Comparison of ENCODE assay signal across 8 cellular contexts in genomic region chr1:154220970-154221814, GRCh38. TPM values are rescaled to one million over a fixed set of nuclear protein-coding genes. Genes with fewer than 3 reads are reported as not detected.
DNase-seq lines count a peak whose midpoint lies in the region; ATAC-seq lines count a peak whose summit lies in the region.

No MANE protein-coding gene starts in this region.

- CTCF ChIA-PET in activated CD4-positive, alpha-beta memory T cell treated with anti-CD3 and anti-CD28 coated beads for 36 hours (lab: Charles Lee), result interaction anchor here (1.0 to 2.4 kb wide), 6 partner anchors 22 to 114 kb away, joined by 3 to 11 read pairs (median 5); partner anchors contain the start of gene HAX1

- POLR2A ChIA-PET in activated CD4-positive, alpha-beta memory T cell treated with anti-CD3 and anti-CD28 coated beads for 36 hours (lab: Charles Lee), result interaction anchor here (0.6 to 3.9 kb wide), 10 partner anchors 8 to 1103 kb away, joined by 3 to 21 read pairs (median 4); partner anchors contain the start of gene SLC39A1

- no peaks in the 10 kb centered on the region for H3K9me3 ChIP-seq in ectodermal cell (ENCODE audit: control insufficient read depth, low read length)

- intact Hi-C loops in activated CD4-positive, alpha-beta memory T cell treated with anti-CD3 and anti-CD28 coated beads for 36 hours (cut with micrococcal nuclease), result loop anchor here (1.0 to 5.0 kb wide), 4 partner anchors 38 to 299 kb away; partner anchors contain the start of genes GATAD2B, HAX1 and RPS27

- H3K4me1 Mint-ChIP-seq in activated CD4-positive, alpha-beta memory T cell treated with anti-CD3 and anti-CD28 coated beads for 36 hours (ENCODE audit: low read depth), result peaks cover 70% of the 10 kb centered on the region
- peaks cover 51% of the 10 kb centered on the region for H3K4me1 Mint-ChIP-seq in memory B cell

- H3K27ac Mint-ChIP-seq in activated CD4-positive, alpha-beta memory T cell treated with anti-CD3 and anti-CD28 coated beads for 36 hours, result peak overlapping the region; percentile 94
- peak overlapping the region; percentile 95 for H3K27ac Mint-ChIP-seq in memory B cell

- peaks cover 2% of the 10 kb centered on the region for H3K27me3 Mint-ChIP-seq in activated CD4-positive, alpha-beta memory T cell treated with anti-CD3 and anti-CD28 coated beads for 36 hours
- no peaks in the 10 kb centered on the region for H3K27me3 Mint-ChIP-seq in memory B cell

- H3K36me3 ChIP-seq in ectodermal cell (ENCODE audit: control insufficient read depth, insufficient read depth, low read length), result peaks cover 17% of the 10 kb centered on the region

- H3K4me1 ChIP-seq in ectodermal cell (ENCODE audit: control insufficient read depth, insufficient read depth, low read length), result peaks cover 12% of the 10 kb centered on the region

- peaks cover 4% of the 10 kb centered on the region for H3K9me3 Mint-ChIP-seq in activated CD4-positive, alpha-beta memory T cell treated with anti-CD3 and anti-CD28 coated beads for 36 hours
- no peaks in the 10 kb centered on the region for H3K9me3 Mint-ChIP-seq in memory B cell

- 0 to 1% methylated on average over 52 to 56 of the region's 59 CpGs for WGBS in ectodermal cell, 2 experiments

- peak overlapping the region; percentile 99 for H3K4me3 ChIP-seq in ectodermal cell (ENCODE audit: insufficient read depth, low read depth, low read length)

- H3K27ac ChIP-seq in ectodermal cell (ENCODE audit: insufficient read depth, low read depth, low read length, poor library complexity, severe bottlenecking), result peak overlapping the region; percentile 85

- peaks cover 56% of the 10 kb centered on the region for H3K36me3 Mint-ChIP-seq in activated CD4-positive, alpha-beta memory T cell treated with anti-CD3 and anti-CD28 coated beads for 36 hours
- H3K36me3 Mint-ChIP-seq in memory B cell, result peaks cover 18% of the 10 kb centered on the region

- peak overlapping the region; percentile 90 for H3K4me3 Mint-ChIP-seq in activated CD4-positive, alpha-beta memory T cell treated with anti-CD3 and anti-CD28 coated beads for 36 hours
- peak overlapping the region; percentile 90 for H3K4me3 Mint-ChIP-seq in memory B cell

- H3K27me3 ChIP-seq in ectodermal cell (ENCODE audit: control insufficient read depth, insufficient read depth, low read length, poor library complexity, severe bottlenecking), result no peaks in the 10 kb centered on the region

- peak; percentile 21 for ATAC-seq in GM21737 (IDR thresholded peaks at IDR 0.05; ENCODE audit: unreplicated experiment)
- peak; percentile 47 for ATAC-seq in memory B cell (ENCODE audit: low read depth)
- ATAC-seq in GM18870 (IDR thresholded peaks at IDR 0.05; ENCODE audit: unreplicated experiment), result no peak

- peak; percentile 54 for DNase-seq in Daoy (ENCODE audit: low read depth)
- peak; percentile 26 for DNase-seq in NCI-H1048 (lab: John Stamatoyannopoulos, UW)
- DNase-seq in activated CD4-positive, alpha-beta memory T cell treated with anti-CD3 and anti-CD28 coated beads for 36 hours, result peak; percentile 77
- peak; percentile 71 to 72 for DNase-seq in memory B cell (ENCODE audit: low spot score in 2 of 2)
- peak; percentile 65 for DNase-seq in stimulated activated CD8-positive, alpha-beta memory T cell treated with anti-CD3 and anti-CD28 coated beads, Interleukin-12 subunit alpha, Interleukin-12 subunit beta, amount 100 ng/mL, for 4 hours (ENCODE audit: low read depth)

RNA-seq across cellular contexts. Expression of gene UBAP2L, which starts 0.4 kb away (rescaled TPM):
- 98.6 and 105 TPM in 2 replicates for total RNA-seq in Daoy (2014; rRNA removed; shearing (Covaris generic))
- 100 to 1,000 TPM; 180 to 183 TPM for total RNA-seq in activated CD4-positive, alpha-beta memory T cell treated with anti-CD3 and anti-CD28 coated beads for 36 hours
- 241 TPM for polyA plus RNA-seq in ectodermal cell (2013, experiment 1 of 4)
- polyA plus RNA-seq in ectodermal cell (2013, experiment 2 of 4), result 241 TPM
- 144 TPM for polyA plus RNA-seq in ectodermal cell (2013, experiment 3 of 4)
- polyA plus RNA-seq in ectodermal cell (2013, experiment 4 of 4), result 164 TPM

RNA-seq across cellular contexts. Expression of gene CFAP141, which starts 15.1 kb away (rescaled TPM):
- total RNA-seq in Daoy (2014; rRNA removed; shearing (Covaris generic)), result not detected in 2 replicates
- not detected for total RNA-seq in activated CD4-positive, alpha-beta memory T cell treated with anti-CD3 and anti-CD28 coated beads for 36 hours
- polyA plus RNA-seq in ectodermal cell (2013, experiment 1 of 4), result not detected
- not detected for polyA plus RNA-seq in ectodermal cell (2013, experiment 2 of 4)
- not detected for polyA plus RNA-seq in ectodermal cell (2013, experiment 3 of 4)
- polyA plus RNA-seq in ectodermal cell (2013, experiment 4 of 4), result not detected

RNA-seq across cellular contexts. Expression of gene TPM3, which starts 29.3 kb away (rescaled TPM):
- total RNA-seq in Daoy (2014; rRNA removed; shearing (Covaris generic)), result 1,219 and 1,519 TPM in 2 replicates
- total RNA-seq in activated CD4-positive, alpha-beta memory T cell treated with anti-CD3 and anti-CD28 coated beads for 36 hours, result 100 to 1,000 TPM; 726 to 736 TPM
- polyA plus RNA-seq in ectodermal cell (2013, experiment 1 of 4), result 444 TPM
- 421 TPM for polyA plus RNA-seq in ectodermal cell (2013, experiment 2 of 4)
- 304 TPM for polyA plus RNA-seq in ectodermal cell (2013, experiment 3 of 4)
- polyA plus RNA-seq in ectodermal cell (2013, experiment 4 of 4), result 341 TPM

RNA-seq across cellular contexts. Expression of gene HAX1, which starts 51.2 kb away (rescaled TPM):
- 155 and 169 TPM in 2 replicates for total RNA-seq in Daoy (2014; rRNA removed; shearing (Covaris generic))
- total RNA-seq in activated CD4-positive, alpha-beta memory T cell treated with anti-CD3 and anti-CD28 coated beads for 36 hours, result 100 to 1,000 TPM; 168 to 169 TPM
- 72.0 TPM for polyA plus RNA-seq in ectodermal cell (2013, experiment 1 of 4)
- polyA plus RNA-seq in ectodermal cell (2013, experiment 2 of 4), result 67.4 TPM
- 60.4 TPM for polyA plus RNA-seq in ectodermal cell (2013, experiment 3 of 4)
- 77.4 TPM for polyA plus RNA-seq in ectodermal cell (2013, experiment 4 of 4)

Comparison
In these comparisons a context has a peak if more than half of its experiments do, and no peak if none do; other contexts are left out.
1. DNase-seq: peak in every context shown above with its lines; median percentile 77 in activated CD4-positive, alpha-beta memory T cell treated with anti-CD3 and anti-CD28 coated beads for 36 hours; 72 in memory B cell; 65 in stimulated activated CD8-positive, alpha-beta memory T cell treated with anti-CD3 and anti-CD28 coated beads, Interleukin-12 subunit alpha, Interleukin-12 subunit beta, amount 100 ng/mL, for 4 hours; 54 in Daoy; 26 in NCI-H1048.